8 cellular contexts compared by ENCODE assay signal in the genomic region with DNA sequence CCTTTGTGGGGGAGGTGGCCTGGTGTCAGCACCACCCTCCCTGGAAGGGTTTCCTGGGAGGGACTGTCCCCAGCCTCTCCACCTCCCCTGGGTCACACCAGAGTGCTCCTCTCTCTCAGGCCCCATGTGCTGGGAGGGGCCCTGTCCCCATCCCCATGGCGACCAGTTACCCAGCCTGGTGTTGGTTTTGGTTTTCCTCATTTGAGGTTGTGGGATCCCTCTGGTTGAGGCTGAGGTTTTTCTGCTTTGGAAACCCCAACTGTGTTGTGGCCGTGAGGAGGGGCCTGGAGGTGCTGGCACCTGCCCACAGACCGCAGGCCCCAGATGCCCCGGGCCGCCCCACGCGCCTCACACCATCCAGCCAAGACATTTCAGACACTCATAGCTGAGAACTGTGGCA.
DNase-seq lines count a peak whose midpoint lies in the region; ATAC-seq, FAIRE-seq and TF ChIP-seq lines count a peak whose summit lies in the region.

No MANE protein-coding gene starts in this region.

- ATAC-seq in GM21825 (IDR thresholded peaks at IDR 0.05; ENCODE audit: unreplicated experiment) (peak; percentile 79), GM12878 (peak; percentile 81), upper lobe of right lung (no peak)

- H3K9ac ChIP-seq in GM12878 (ENCODE audit: control insufficient read depth, insufficient read depth, low read length) (no peak overlapping the region), smooth muscle cell (ENCODE audit: low read depth) (no peak overlapping the region)

- POLR2A ChIA-PET in GM12878 (lab: Charles Lee), result no interaction called here

- H3K36me3 ChIP-seq in GM12878 (ENCODE audit: control insufficient read depth in 2 of 2, insufficient read depth in 2 of 2, low read length in 1 of 2) (no peaks in the 10 kb centered on the region; a peak in 1 of 4 replicates), upper lobe of right lung (no peaks in the 10 kb centered on the region), smooth muscle cell (ENCODE audit: low read depth) (no peaks in the 10 kb centered on the region)

- H4K20me1 ChIP-seq in GM12878 (ENCODE audit: control insufficient read depth, insufficient read depth) (peaks cover 19% of the 10 kb centered on the region), smooth muscle cell (ENCODE audit: low read depth) (peaks cover 15% of the 10 kb centered on the region)

- no peak for TF ChIP-seq RAD21 in GM12878 (IDR thresholded peaks at IDR 0.05; ENCODE audit: insufficient read depth, low read depth, low read length)

- peak; percentile 38 to 54; a peak in 1 of 4 replicates for TF ChIP-seq EP300 in GM12878 (IDR thresholded peaks at IDR 0.05; ENCODE audit: borderline replicate concordance in 1 of 2, control insufficient read depth in 1 of 2, low read depth in 2 of 2, low read length in 2 of 2)

- H3F3A ChIP-seq in smooth muscle cell (ENCODE audit: low read depth), result peaks cover 9% of the 10 kb centered on the region

- H3K27me3 ChIP-seq in GM12878 (replicated peaks in 1 of 2; ENCODE audit: control insufficient read depth in 2 of 2, insufficient read depth in 2 of 2, low read length in 1 of 2) (no peaks in the 10 kb centered on the region), upper lobe of right lung (no peaks in the 10 kb centered on the region), smooth muscle cell (ENCODE audit: low read depth) (no peaks in the 10 kb centered on the region)

- FAIRE-seq in GM18507 (lab: Jason Lieb, UNC) (peak; percentile 82), GM12878 (lab: Jason Lieb, UNC) (no peak), H54 (lab: Jason Lieb, UNC) (no peak)

- TF ChIP-seq CTCF in GM12878 (IDR thresholded peaks at IDR 0.05 in 2 of 3, conservative IDR thresholded peaks at IDR 0.05 in 1 of 3; ENCODE audit: control insufficient read depth in 2 of 3, extremely low read depth in 1 of 3, insufficient read depth in 1 of 3, low read depth in 3 of 3, low read length in 3 of 3), result no peak
- TF ChIP-seq CTCF in upper lobe of right lung (IDR thresholded peaks at IDR 0.05), result no peak
- TF ChIP-seq CTCF in smooth muscle cell (IDR thresholded peaks at IDR 0.05; ENCODE audit: borderline replicate concordance, insufficient read depth, poor library complexity, severe bottlenecking), result no peak

- TF ChIP-seq POLR2A in GM12878 (IDR thresholded peaks at IDR 0.05; ENCODE audit: low read depth, low read length) (no peak), H54 (IDR thresholded peaks at IDR 0.05; ENCODE audit: low read depth, low read length) (no peak)

- CTCF ChIA-PET in GM12878 (lab: Yijun Ruan, JAX), result interaction anchor here (1.0 kb wide), 1 partner anchor 174 kb away, joined by 3 read pairs; no protein-coding TSS in a partner anchor

- H3K9me3 ChIP-seq in GM12878 (replicated peaks; ENCODE audit: control insufficient read depth, insufficient read depth, low read length) (no peaks in the 10 kb centered on the region), upper lobe of right lung (no peaks in the 10 kb centered on the region), smooth muscle cell (replicated peaks; ENCODE audit: low read depth) (no peaks in the 10 kb centered on the region)

- WGBS in GM12878 (ENCODE audit: insufficient coverage, insufficient replicate concordance, low lambda C conversion rate, missing lambda C conversion rate), result 0% methylated on average over 7 of the region's 7 CpGs
- 92% methylated on average over 7 of the region's 7 CpGs for WGBS in smooth muscle cell (ENCODE audit: low lambda C conversion rate)

- DNase-seq in GM18507 (ENCODE audit: extremely low spot score, insufficient read length, low read depth), result peak; percentile 49
- DNase-seq in MV-4-11 (lab: John Stamatoyannopoulos, UW), result peak; percentile 91
- peak; percentile 78 for DNase-seq in GM12878 (ENCODE audit: low read depth, low spot score)
- DNase-seq in upper lobe of right lung, result no peak
- DNase-seq in smooth muscle cell (lab: John Stamatoyannopoulos, UW; ENCODE audit: unreplicated experiment), result no peak
- DNase-seq in head of caudate nucleus, result no peak
- DNase-seq in H54 (ENCODE audit: insufficient read length, low spot score), result no peak

- RAD21 ChIA-PET in GM12878 (lab: Charles Lee; ENCODE audit: unreplicated experiment), result interaction anchor here (1.4 kb wide), 1 partner anchor 107 kb away, joined by 3 read pairs; no protein-coding TSS in a partner anchor

- H3K4me2 ChIP-seq in GM12878 (ENCODE audit: control insufficient read depth, insufficient read depth) (peak overlapping the region; percentile 73), smooth muscle cell (no peak overlapping the region)

- H3K4me3 ChIP-seq in GM12878, result no peak overlapping the region
- no peak overlapping the region for H3K4me3 ChIP-seq in upper lobe of right lung
- no peak overlapping the region for H3K4me3 ChIP-seq in smooth muscle cell

- in situ Hi-C loops in GM12878 (cut with MboI), result no loop called here

- H3K79me2 ChIP-seq in GM12878 (ENCODE audit: control insufficient read depth, insufficient read depth, low read length) (peaks cover 37% of the 10 kb centered on the region), smooth muscle cell (ENCODE audit: low read depth) (no peaks in the 10 kb centered on the region)

- peaks cover 69% of the 10 kb centered on the region for H3K4me1 ChIP-seq in GM12878 (ENCODE audit: control insufficient read depth, insufficient read depth, low read length)
- H3K4me1 ChIP-seq in upper lobe of right lung, result peaks cover 45% of the 10 kb centered on the region
- H3K4me1 ChIP-seq in smooth muscle cell (ENCODE audit: low read depth), result peaks cover 40% of the 10 kb centered on the region

- BruUV-seq in GM12878 (replicated peaks; lab: Mats Ljungman, UMichigan), result no TSS peak

- H2AFZ ChIP-seq in GM12878 (ENCODE audit: control insufficient read depth, low read depth, low read length) (no peak overlapping the region), smooth muscle cell (ENCODE audit: low read depth) (no peak overlapping the region)

- no peak overlapping the region for H3K27ac ChIP-seq in GM12878 (ENCODE audit: control insufficient read depth, insufficient read depth)
- peak overlapping the region; percentile 17 for H3K27ac ChIP-seq in upper lobe of right lung
- no peak overlapping the region for H3K27ac ChIP-seq in smooth muscle cell (ENCODE audit: low read depth)

- SMC1A ChIA-PET in GM12878 (lab: Charles Lee; ENCODE audit: uncharacterized antibody, unreplicated experiment), result no interaction called here

- intact Hi-C loops in GM12878 (cut with micrococcal nuclease; ENCODE audit: unreplicated experiment) (loop anchor here (5.0 kb wide), 2 partner anchors 59 to 229 kb away; partner anchors contain the start of gene RGS10), upper lobe of right lung (cut with DNase I) (no loop called here), head of caudate nucleus (cut with DNase I) (no loop called here)

TF ChIP-seq in GM12878, 131 proteins besides CTCF, POLR2A, EP300 and RAD21 (continues in another document):
- peak; percentile 88 for TF ChIP-seq NR2F1 (conservative IDR thresholded peaks at IDR 0.05)
- TF ChIP-seq KLF5 (IDR thresholded peaks at IDR 0.05; ENCODE audit: partially characterized antibody), result no peak
- TF ChIP-seq, protein P1, sequence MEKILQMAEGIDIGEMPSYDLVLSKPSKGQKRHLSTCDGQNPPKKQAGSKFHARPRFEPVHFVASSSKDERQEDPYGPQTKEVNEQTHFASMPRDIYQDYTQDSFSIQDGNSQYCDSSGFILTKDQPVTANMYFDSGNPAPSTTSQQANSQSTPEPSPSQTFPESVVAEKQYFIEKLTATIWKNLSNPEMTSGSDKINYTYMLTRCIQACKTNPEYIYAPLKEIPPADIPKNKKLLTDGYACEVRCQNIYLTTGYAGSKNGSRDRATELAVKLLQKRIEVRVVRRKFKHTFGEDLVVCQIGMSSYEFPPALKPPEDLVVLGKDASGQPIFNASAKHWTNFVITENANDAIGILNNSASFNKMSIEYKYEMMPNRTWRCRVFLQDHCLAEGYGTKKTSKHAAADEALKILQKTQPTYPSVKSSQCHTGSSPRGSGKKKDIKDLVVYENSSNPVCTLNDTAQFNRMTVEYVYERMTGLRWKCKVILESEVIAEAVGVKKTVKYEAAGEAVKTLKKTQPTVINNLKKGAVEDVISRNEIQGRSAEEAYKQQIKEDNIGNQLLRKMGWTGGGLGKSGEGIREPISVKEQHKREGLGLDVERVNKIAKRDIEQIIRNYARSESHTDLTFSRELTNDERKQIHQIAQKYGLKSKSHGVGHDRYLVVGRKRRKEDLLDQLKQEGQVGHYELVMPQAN (conservative IDR thresholded peaks at IDR 0.05), result no peak
- peak; percentile 78 to 92 for TF ChIP-seq BHLHE40 (IDR thresholded peaks at IDR 0.05; ENCODE audit: borderline replicate concordance in 1 of 2, low read depth in 2 of 2, low read length in 1 of 2)
- TF ChIP-seq DPF2 (IDR thresholded peaks at IDR 0.05), result peak; percentile 81; the same call in 1 of the 2 replicates
- TF ChIP-seq POLR2AphosphoS2 (IDR thresholded peaks at IDR 0.05; ENCODE audit: low read depth, low read length), result no peak
- TF ChIP-seq, protein P2, sequence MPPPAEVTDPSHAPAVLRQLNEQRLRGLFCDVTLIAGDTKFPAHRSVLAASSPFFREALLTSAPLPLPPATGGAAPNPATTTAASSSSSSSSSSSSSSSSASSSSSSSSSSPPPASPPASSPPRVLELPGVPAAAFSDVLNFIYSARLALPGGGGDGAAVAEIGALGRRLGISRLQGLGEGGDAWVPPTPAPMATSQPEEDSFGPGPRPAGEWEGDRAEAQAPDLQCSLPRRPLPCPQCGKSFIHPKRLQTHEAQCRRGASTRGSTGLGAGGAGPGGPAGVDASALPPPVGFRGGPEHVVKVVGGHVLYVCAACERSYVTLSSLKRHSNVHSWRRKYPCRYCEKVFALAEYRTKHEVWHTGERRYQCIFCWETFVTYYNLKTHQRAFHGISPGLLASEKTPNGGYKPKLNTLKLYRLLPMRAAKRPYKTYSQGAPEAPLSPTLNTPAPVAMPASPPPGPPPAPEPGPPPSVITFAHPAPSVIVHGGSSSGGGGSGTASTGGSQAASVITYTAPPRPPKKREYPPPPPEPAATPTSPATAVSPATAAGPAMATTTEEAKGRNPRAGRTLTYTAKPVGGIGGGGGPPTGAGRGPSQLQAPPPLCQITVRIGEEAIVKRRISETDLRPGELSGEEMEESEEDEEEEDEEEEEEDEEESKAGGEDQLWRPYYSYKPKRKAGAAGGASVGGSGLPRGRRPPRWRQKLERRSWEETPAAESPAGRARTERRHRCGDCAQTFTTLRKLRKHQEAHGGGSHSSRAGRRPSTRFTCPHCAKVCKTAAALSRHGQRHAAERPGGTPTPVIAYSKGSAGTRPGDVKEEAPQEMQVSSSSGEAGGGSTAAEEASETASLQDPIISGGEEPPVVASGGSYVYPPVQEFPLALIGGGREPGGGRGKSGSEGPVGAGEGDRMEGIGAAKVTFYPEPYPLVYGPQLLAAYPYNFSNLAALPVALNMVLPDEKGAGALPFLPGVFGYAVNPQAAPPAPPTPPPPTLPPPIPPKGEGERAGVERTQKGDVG (CRISPR knock-in tag; IDR thresholded peaks at IDR 0.05), result no peak
- TF ChIP-seq ZBED1 (IDR thresholded peaks at IDR 0.05; ENCODE audit: borderline replicate concordance), result peak; percentile 36; the same call in 1 of the 2 replicates
- TF ChIP-seq CBFB (IDR thresholded peaks at IDR 0.05; ENCODE audit: low read depth), result peak; percentile 98
- TF ChIP-seq TBL1XR1 (IDR thresholded peaks at IDR 0.05; ENCODE audit: low read depth, low read length), result peak; percentile 83
- no peak for TF ChIP-seq RFX5 (IDR thresholded peaks at IDR 0.05; ENCODE audit: low read depth, low read length)
- no peak for TF ChIP-seq JUNB (IDR thresholded peaks at IDR 0.05)

Comparison
In these comparisons a context has a peak if more than half of its experiments do, and no peak if none do; other contexts are left out.
1. DNase-seq: peak in GM18507 (single experiment), MV-4-11 (single experiment) and GM12878 (single experiment); none in upper lobe of right lung (single experiment), smooth muscle cell (single experiment), head of caudate nucleus (0 of 42) and H54 (single experiment).